ENCODE assay signal across 18 cellular contexts in the genomic region with DNA sequence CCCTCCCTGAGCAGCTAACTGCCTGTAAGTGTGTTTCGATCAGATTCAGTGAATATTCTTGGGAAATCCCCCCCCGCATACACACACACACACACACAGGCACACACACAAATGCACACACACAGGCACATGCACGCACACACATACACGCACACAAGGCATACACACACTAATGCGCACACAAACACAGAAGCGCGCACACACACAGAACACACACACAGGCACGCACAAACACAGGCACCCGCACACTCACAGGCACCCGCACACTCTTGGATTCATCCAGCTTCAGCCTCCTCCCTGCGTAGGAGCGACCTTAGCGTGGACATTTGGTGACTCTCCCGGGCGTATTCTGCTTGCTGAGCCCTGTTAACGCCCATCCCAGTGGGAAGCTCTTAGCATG.
DNase-seq lines count a peak whose midpoint lies in the region; ATAC-seq and TF ChIP-seq lines count a peak whose summit lies in the region.
"Had no signal": no experiment of that assay in that cellular context is flagged by ENCODE, and none has a peak within 500 bp of the region (broad histone marks: within the 10 kb centered on the region; RNA-seq: fewer than 3 reads in every experiment).

No MANE protein-coding gene starts in this region.

- no peak for TF ChIP-seq POLR2A in NB4 (IDR thresholded peaks at IDR 0.05; ENCODE audit: extremely low read depth, insufficient read length)
- TF ChIP-seq POLR2A in lower leg skin (IDR thresholded peaks at IDR 0.05), result no peak

- H4K5ac ChIP-seq in mesendoderm (ENCODE audit: low read length), result no peak overlapping the region

- no peak overlapping the region for H3K9ac ChIP-seq in mesendoderm (ENCODE audit: low read length)
- H3K9ac ChIP-seq: GM23248, KMS-11 had no signal

- H3K27ac ChIP-seq in mesendoderm (ENCODE audit: low read depth, low read length), result no peak overlapping the region
- H3K27ac ChIP-seq: A549, C4-2B, GM23248, HL-60, KMS-11 had no signal

- no CpG with 5 or more reads among the region's 16 CpGs for WGBS in mesendoderm (ENCODE audit: extremely low coverage, insufficient coverage, low lambda C conversion rate)
- 74 to 76% methylated on average over 16 of the region's 16 CpGs for WGBS in lower leg skin, 2 donors

- H3K18ac ChIP-seq in mesendoderm (ENCODE audit: low read length), result no peak overlapping the region

- POLR2A ChIA-PET in WTC11 (lab: Charles Lee), result no interaction called here

- H3K4me1 Mint-ChIP-seq in WTC11, result peaks cover 14% of the 10 kb centered on the region
- H3K4me1 Mint-ChIP-seq in stimulated activated effector memory CD8-positive, alpha-beta T cell treated with anti-CD3 and anti-CD28 coated beads, Interleukin-12 subunit alpha, Interleukin-12 subunit beta, amount 100 ng/mL, for 72 hours, result no peaks in the 10 kb centered on the region

- no peaks in the 10 kb centered on the region for H3K36me3 ChIP-seq in mesendoderm (ENCODE audit: control insufficient read depth, insufficient read depth, low read length)

- TF ChIP-seq CTCF in NB4 (IDR thresholded peaks at IDR 0.05; ENCODE audit: low read depth, low read length) (no peak), WTC11 (IDR thresholded peaks at IDR 0.05) (no peak), lower leg skin (IDR thresholded peaks at IDR 0.05) (no peak)

- no peak overlapping the region for H3K23ac ChIP-seq in mesendoderm (ENCODE audit: low read length)

- H3K4me2 ChIP-seq in mesendoderm (ENCODE audit: low read length), result no peak overlapping the region
- H3K4me2 ChIP-seq: A549, KMS-11 had no signal

- CTCF ChIA-PET in WTC11 (lab: Charles Lee), result no interaction called here

- no peak overlapping the region for H3K4ac ChIP-seq in mesendoderm (ENCODE audit: low read depth, low read length)

- H3K9me3 Mint-ChIP-seq in WTC11, result peaks cover 27% of the 10 kb centered on the region
- no peaks in the 10 kb centered on the region for H3K9me3 Mint-ChIP-seq in stimulated activated effector memory CD8-positive, alpha-beta T cell treated with anti-CD3 and anti-CD28 coated beads, Interleukin-12 subunit alpha, Interleukin-12 subunit beta, amount 100 ng/mL, for 72 hours
- H3K9me3 Mint-ChIP-seq: CD4-positive, alpha-beta T cell had no signal

- H2BK120ac ChIP-seq in mesendoderm (ENCODE audit: low read depth, low read length), result no peak overlapping the region

- no peak overlapping the region for H3K4me3 Mint-ChIP-seq in WTC11
- no peak overlapping the region for H3K4me3 Mint-ChIP-seq in stimulated activated effector memory CD8-positive, alpha-beta T cell treated with anti-CD3 and anti-CD28 coated beads, Interleukin-12 subunit alpha, Interleukin-12 subunit beta, amount 100 ng/mL, for 72 hours
- H3K4me3 Mint-ChIP-seq: CD4-positive, alpha-beta T cell had no signal

- no peaks in the 10 kb centered on the region for H3K79me1 ChIP-seq in mesendoderm (ENCODE audit: low read length)

- intact Hi-C loops in lower leg skin (cut with DNase I; ENCODE audit: low total_unique reads), result no loop called here

- no peak overlapping the region for H2BK15ac ChIP-seq in mesendoderm (replicated peaks; ENCODE audit: low read depth)

- no peak overlapping the region for H2BK5ac ChIP-seq in mesendoderm (ENCODE audit: low read length)

- DNase-seq in NB4 (ENCODE audit: low read depth), result peak; percentile 4
- no peak for DNase-seq in WTC11 (ENCODE audit: low spot score)
- peak; percentile 6 for DNase-seq in mesendoderm
- no peak for DNase-seq in stimulated activated effector memory CD8-positive, alpha-beta T cell treated with anti-CD3 and anti-CD28 coated beads, Interleukin-12 subunit alpha, Interleukin-12 subunit beta, amount 100 ng/mL, for 72 hours (ENCODE audit: low spot score in 2 of 2)
- DNase-seq in dedifferentiated amniotic fluid mesenchymal stem cell (ENCODE audit: extremely low spot score), result no peak
- no peak for DNase-seq in lower leg skin (ENCODE audit: low spot score in 2 of 2)
- DNase-seq: AML-193; Caco-2; CD4-positive, alpha-beta T cell; DMS79; GDM1; GM23248 had no signal

- peaks cover 14% of the 10 kb centered on the region for H3K36me3 Mint-ChIP-seq in WTC11
- no peaks in the 10 kb centered on the region for H3K36me3 Mint-ChIP-seq in stimulated activated effector memory CD8-positive, alpha-beta T cell treated with anti-CD3 and anti-CD28 coated beads, Interleukin-12 subunit alpha, Interleukin-12 subunit beta, amount 100 ng/mL, for 72 hours

- H4K8ac ChIP-seq in mesendoderm (ENCODE audit: low read depth, low read length), result no peak overlapping the region

- no peak overlapping the region for H3K4me3 ChIP-seq in NB4 (ENCODE audit: low read depth, low read length)
- H3K4me3 ChIP-seq in mesendoderm (ENCODE audit: low read length), result no peak overlapping the region
- H3K4me3 ChIP-seq in lower leg skin (ENCODE audit: low read depth, poor library complexity, severe bottlenecking), result no peak overlapping the region
- H3K4me3 ChIP-seq: A549, GM23248 had no signal

- no peaks in the 10 kb centered on the region for H3K4me1 ChIP-seq in mesendoderm (ENCODE audit: control insufficient read depth, low read depth, low read length)
- H3K4me1 ChIP-seq: A549, Caco-2 had no signal

- no peaks in the 10 kb centered on the region for H3K27me3 ChIP-seq in mesendoderm (ENCODE audit: insufficient read depth, low read length, poor library complexity)

- no peak overlapping the region for H3K27ac Mint-ChIP-seq in WTC11
- no peak overlapping the region for H3K27ac Mint-ChIP-seq in stimulated activated effector memory CD8-positive, alpha-beta T cell treated with anti-CD3 and anti-CD28 coated beads, Interleukin-12 subunit alpha, Interleukin-12 subunit beta, amount 100 ng/mL, for 72 hours
- H3K27ac Mint-ChIP-seq: CD4-positive, alpha-beta T cell had no signal

- H2AK5ac ChIP-seq in mesendoderm (ENCODE audit: low read length), result no peak overlapping the region

- no peak overlapping the region for H3K56ac ChIP-seq in mesendoderm (ENCODE audit: low read length)

- ATAC-seq in WTC11, result peak; percentile 75
- peak; percentile 29 for ATAC-seq in stimulated activated effector memory CD8-positive, alpha-beta T cell treated with anti-CD3 and anti-CD28 coated beads, Interleukin-12 subunit alpha, Interleukin-12 subunit beta, amount 100 ng/mL, for 72 hours
- ATAC-seq in HG03460 (IDR thresholded peaks at IDR 0.05; ENCODE audit: unreplicated experiment), result no peak
- no peak for ATAC-seq in GM18867 (IDR thresholded peaks at IDR 0.05; ENCODE audit: unreplicated experiment)
- ATAC-seq: A549 had no signal

- no peaks in the 10 kb centered on the region for H3K79me2 ChIP-seq in mesendoderm (ENCODE audit: control insufficient read depth, insufficient read depth, low read length)

- H3K27me3 Mint-ChIP-seq in WTC11 (ENCODE audit: low read depth), result peaks cover 2% of the 10 kb centered on the region; the same call in 1 of the 2 replicates

TF ChIP-seq in WTC11, 78 proteins besides CTCF, POLR2A, EP300 and RAD21 (continues in another document):
- TF ChIP-seq FOXJ3 (CRISPR knock-in tag; IDR thresholded peaks at IDR 0.05; ENCODE audit: borderline replicate concordance) (no peak), ZNF671 (CRISPR knock-in tag; IDR thresholded peaks at IDR 0.05) (no peak), TCF7 (CRISPR knock-in tag; IDR thresholded peaks at IDR 0.05; ENCODE audit: low read depth) (no peak), ZNF232 (CRISPR knock-in tag; IDR thresholded peaks at IDR 0.05) (no peak), SP1 (CRISPR knock-in tag; conservative IDR thresholded peaks at IDR 0.05) (no peak)
- TF ChIP-seq, protein P1, sequence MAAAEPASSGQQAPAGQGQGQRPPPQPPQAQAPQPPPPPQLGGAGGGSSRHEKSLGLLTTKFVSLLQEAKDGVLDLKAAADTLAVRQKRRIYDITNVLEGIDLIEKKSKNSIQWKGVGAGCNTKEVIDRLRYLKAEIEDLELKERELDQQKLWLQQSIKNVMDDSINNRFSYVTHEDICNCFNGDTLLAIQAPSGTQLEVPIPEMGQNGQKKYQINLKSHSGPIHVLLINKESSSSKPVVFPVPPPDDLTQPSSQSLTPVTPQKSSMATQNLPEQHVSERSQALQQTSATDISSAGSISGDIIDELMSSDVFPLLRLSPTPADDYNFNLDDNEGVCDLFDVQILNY (CRISPR knock-in tag; IDR thresholded peaks at IDR 0.05), result no peak
- TF ChIP-seq, protein P2, sequence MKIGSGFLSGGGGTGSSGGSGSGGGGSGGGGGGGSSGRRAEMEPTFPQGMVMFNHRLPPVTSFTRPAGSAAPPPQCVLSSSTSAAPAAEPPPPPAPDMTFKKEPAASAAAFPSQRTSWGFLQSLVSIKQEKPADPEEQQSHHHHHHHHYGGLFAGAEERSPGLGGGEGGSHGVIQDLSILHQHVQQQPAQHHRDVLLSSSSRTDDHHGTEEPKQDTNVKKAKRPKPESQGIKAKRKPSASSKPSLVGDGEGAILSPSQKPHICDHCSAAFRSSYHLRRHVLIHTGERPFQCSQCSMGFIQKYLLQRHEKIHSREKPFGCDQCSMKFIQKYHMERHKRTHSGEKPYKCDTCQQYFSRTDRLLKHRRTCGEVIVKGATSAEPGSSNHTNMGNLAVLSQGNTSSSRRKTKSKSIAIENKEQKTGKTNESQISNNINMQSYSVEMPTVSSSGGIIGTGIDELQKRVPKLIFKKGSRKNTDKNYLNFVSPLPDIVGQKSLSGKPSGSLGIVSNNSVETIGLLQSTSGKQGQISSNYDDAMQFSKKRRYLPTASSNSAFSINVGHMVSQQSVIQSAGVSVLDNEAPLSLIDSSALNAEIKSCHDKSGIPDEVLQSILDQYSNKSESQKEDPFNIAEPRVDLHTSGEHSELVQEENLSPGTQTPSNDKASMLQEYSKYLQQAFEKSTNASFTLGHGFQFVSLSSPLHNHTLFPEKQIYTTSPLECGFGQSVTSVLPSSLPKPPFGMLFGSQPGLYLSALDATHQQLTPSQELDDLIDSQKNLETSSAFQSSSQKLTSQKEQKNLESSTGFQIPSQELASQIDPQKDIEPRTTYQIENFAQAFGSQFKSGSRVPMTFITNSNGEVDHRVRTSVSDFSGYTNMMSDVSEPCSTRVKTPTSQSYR (CRISPR knock-in tag; IDR thresholded peaks at IDR 0.05), result no peak
- TF ChIP-seq, protein P3, sequence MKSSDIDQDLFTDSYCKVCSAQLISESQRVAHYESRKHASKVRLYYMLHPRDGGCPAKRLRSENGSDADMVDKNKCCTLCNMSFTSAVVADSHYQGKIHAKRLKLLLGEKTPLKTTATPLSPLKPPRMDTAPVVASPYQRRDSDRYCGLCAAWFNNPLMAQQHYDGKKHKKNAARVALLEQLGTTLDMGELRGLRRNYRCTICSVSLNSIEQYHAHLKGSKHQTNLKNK (CRISPR knock-in tag; IDR thresholded peaks at IDR 0.05), result no peak
- TF ChIP-seq, protein P4, sequence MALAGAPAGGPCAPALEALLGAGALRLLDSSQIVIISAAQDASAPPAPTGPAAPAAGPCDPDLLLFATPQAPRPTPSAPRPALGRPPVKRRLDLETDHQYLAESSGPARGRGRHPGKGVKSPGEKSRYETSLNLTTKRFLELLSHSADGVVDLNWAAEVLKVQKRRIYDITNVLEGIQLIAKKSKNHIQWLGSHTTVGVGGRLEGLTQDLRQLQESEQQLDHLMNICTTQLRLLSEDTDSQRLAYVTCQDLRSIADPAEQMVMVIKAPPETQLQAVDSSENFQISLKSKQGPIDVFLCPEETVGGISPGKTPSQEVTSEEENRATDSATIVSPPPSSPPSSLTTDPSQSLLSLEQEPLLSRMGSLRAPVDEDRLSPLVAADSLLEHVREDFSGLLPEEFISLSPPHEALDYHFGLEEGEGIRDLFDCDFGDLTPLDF (CRISPR knock-in tag; IDR thresholded peaks at IDR 0.05), result no peak

Comparison
In these comparisons a context has a peak if more than half of its experiments do, and no peak if none do; other contexts are left out.
1. DNase-seq: peak in NB4 (single experiment) and mesendoderm (single experiment); none in WTC11 (single experiment), stimulated activated effector memory CD8-positive, alpha-beta T cell treated with anti-CD3 and anti-CD28 coated beads, Interleukin-12 subunit alpha, Interleukin-12 subunit beta, amount 100 ng/mL, for 72 hours (0 of 2), dedifferentiated amniotic fluid mesenchymal stem cell (single experiment) and lower leg skin (0 of 2).
2. ATAC-seq: peak in WTC11 (single experiment) and stimulated activated effector memory CD8-positive, alpha-beta T cell treated with anti-CD3 and anti-CD28 coated beads, Interleukin-12 subunit alpha, Interleukin-12 subunit beta, amount 100 ng/mL, for 72 hours (single experiment); none in HG03460 (single experiment) and GM18867 (single experiment).